Comparison of ENCODE assay signal across 24 cellular contexts in genomic region chr14:53640695-53641094, GRCh38.
DNase-seq lines count a peak whose midpoint lies in the region; ATAC-seq and TF ChIP-seq lines count a peak whose summit lies in the region.
"Had no signal": no experiment of that assay in that cellular context is flagged by ENCODE, and none has a peak within 500 bp of the region (broad histone marks: within the 10 kb centered on the region; RNA-seq: fewer than 3 reads in every experiment).

No MANE protein-coding gene starts in this region.

- H3K27ac ChIP-seq in IMR-90 (ENCODE audit: insufficient read depth, low read length) (no peak overlapping the region), brain microvascular endothelial cell (no peak overlapping the region), suprapubic skin (no peak overlapping the region)
- H3K27ac ChIP-seq: gastrocnemius medialis, parathyroid adenoma, right lobe of liver had no signal

- no CpG with 5 or more reads among the region's 4 CpGs for WGBS in IMR-90 (ENCODE audit: extremely low coverage in 2 of 2, insufficient read length in 1 of 2), 2 experiments
- WGBS in suprapubic skin: 38% methylated on average over 4 of the region's 4 CpGs

- no peak overlapping the region for H4K8ac ChIP-seq in IMR-90 (ENCODE audit: low read depth in 2 of 2, low read length in 2 of 2)

- H4K20me1 ChIP-seq in IMR-90 (ENCODE audit: insufficient read depth, low read length): no peaks in the 10 kb centered on the region

- no peaks in the 10 kb centered on the region for H3K9me1 ChIP-seq in IMR-90 (ENCODE audit: insufficient read depth, low read length)

- H3K27ac Mint-ChIP-seq in immature natural killer cell: no peak overlapping the region
- H3K27ac Mint-ChIP-seq: activated naive CD8-positive, alpha-beta T cell treated with anti-CD3 and anti-CD28 coated beads for 36 hours; natural killer cell had no signal

- peak overlapping the region; percentile 59; the same call in 1 of the 2 replicates for H3K18ac ChIP-seq in IMR-90 (ENCODE audit: low read depth, low read length)

- DNase-seq in Daoy (ENCODE audit: low read depth) (peak; percentile 28), IMR-90 (peak; percentile 75), brain microvascular endothelial cell (peak; percentile 75), kidney glomerular epithelial cell (lab: John Stamatoyannopoulos, UW) (peak; percentile 1), suprapubic skin (ENCODE audit: low spot score in 2 of 2) (no peak), immature natural killer cell (no peak), 8988T (no peak), NCI-H187 (lab: John Stamatoyannopoulos, UW) (no peak)
- DNase-seq: ACHN; activated CD4-positive, alpha-beta T cell treated with anti-CD3 and anti-CD28 coated beads, Interleukin-2, amount 50 U/mL, for 48 hours; activated CD4-positive, CD25-positive, alpha-beta regulatory T cell; activated CD8-positive, alpha-beta memory T cell treated with anti-CD3 and anti-CD28 coated beads, Interleukin-2, amount 50 U/mL, for 48 hours; activated naive CD8-positive, alpha-beta T cell treated with anti-CD3 and anti-CD28 coated beads for 36 hours; C1 segment of cervical spinal cord; caudate nucleus; DND-41; gastrocnemius medialis; GOT3; left cardiac atrium; natural killer cell; NCI-H1417; NCI-H510A treated with DMSO at 0.1 percent for 48 hours; right lobe of liver had no signal

- no peak for TF ChIP-seq CTCF in IMR-90 (conservative IDR thresholded peaks at IDR 0.05; ENCODE audit: low read depth, low read length)
- TF ChIP-seq CTCF in brain microvascular endothelial cell (IDR thresholded peaks at IDR 0.05; ENCODE audit: low read depth, low read length, missing control alignments): no peak
- no peak for TF ChIP-seq CTCF in suprapubic skin (IDR thresholded peaks at IDR 0.05)

- no peak overlapping the region for H4K91ac ChIP-seq in IMR-90 (ENCODE audit: insufficient read depth, low read depth, low read length)

- H3K4me3 Mint-ChIP-seq in immature natural killer cell: no peak overlapping the region
- H3K4me3 Mint-ChIP-seq: activated naive CD8-positive, alpha-beta T cell treated with anti-CD3 and anti-CD28 coated beads for 36 hours; natural killer cell had no signal

- H2BK5ac ChIP-seq in IMR-90 (ENCODE audit: low read depth, low read length, poor library complexity, severe bottlenecking): no peak overlapping the region

- ATAC-seq in IMR-90 (ENCODE audit: low read depth): peak; percentile 74
- ATAC-seq: gastrocnemius medialis, natural killer cell, right lobe of liver had no signal

- no peaks in the 10 kb centered on the region for H3K36me3 Mint-ChIP-seq in immature natural killer cell
- H3K36me3 Mint-ChIP-seq: activated naive CD8-positive, alpha-beta T cell treated with anti-CD3 and anti-CD28 coated beads for 36 hours; natural killer cell had no signal

- H3K4ac ChIP-seq in IMR-90 (ENCODE audit: low read depth, low read length): no peak overlapping the region

- H3K36me3 ChIP-seq in IMR-90 (ENCODE audit: control insufficient read depth, insufficient read depth, low read length) (no peaks in the 10 kb centered on the region), brain microvascular endothelial cell (replicated peaks) (no peaks in the 10 kb centered on the region), suprapubic skin (no peaks in the 10 kb centered on the region)
- H3K36me3 ChIP-seq: gastrocnemius medialis, right lobe of liver had no signal

- H3K9me3 ChIP-seq in IMR-90 (ENCODE audit: control insufficient read depth, insufficient read depth, low read length) (no peaks in the 10 kb centered on the region), suprapubic skin (no peaks in the 10 kb centered on the region)
- H3K9me3 ChIP-seq: gastrocnemius medialis, right lobe of liver had no signal

- H3K4me1 Mint-ChIP-seq in immature natural killer cell: no peaks in the 10 kb centered on the region
- H3K4me1 Mint-ChIP-seq: activated naive CD8-positive, alpha-beta T cell treated with anti-CD3 and anti-CD28 coated beads for 36 hours; natural killer cell had no signal

- peaks cover 2 to 28% (median 11%) of the 10 kb centered on the region in 6 donors for H3K9me3 Mint-ChIP-seq in immature natural killer cell

- 0 out of 3 replicates have a peak overlapping the region, but pooled peaks have one; percentile 21 for H2BK15ac ChIP-seq in IMR-90 (ENCODE audit: low read depth, low read length)

- H3K27me3 ChIP-seq in IMR-90 (ENCODE audit: control insufficient read depth, insufficient read depth, low read length) (peaks cover 9% of the 10 kb centered on the region), brain microvascular endothelial cell (replicated peaks) (no peaks in the 10 kb centered on the region), suprapubic skin (peaks cover 22% of the 10 kb centered on the region)
- H3K27me3 ChIP-seq: gastrocnemius medialis, right lobe of liver had no signal

- no peak for TF ChIP-seq EP300 in suprapubic skin (IDR thresholded peaks at IDR 0.05)

- no peak for TF ChIP-seq POLR2A in IMR-90 (IDR thresholded peaks at IDR 0.05; ENCODE audit: low read depth, low read length)
- TF ChIP-seq POLR2A in suprapubic skin (IDR thresholded peaks at IDR 0.05): no peak

- H2AFZ ChIP-seq in IMR-90 (replicated peaks; ENCODE audit: low read length, poor library complexity): no peak overlapping the region
- H2AFZ ChIP-seq: parathyroid adenoma had no signal

- CTCF ChIA-PET in IMR-90 (lab: Yijun Ruan, JAX): no interaction called here

- no peaks in the 10 kb centered on the region for H3K79me1 ChIP-seq in IMR-90 (ENCODE audit: low read depth in 1 of 2, low read length in 2 of 2)

- BruUV-seq in IMR-90 (replicated peaks; lab: Mats Ljungman, UMichigan): no TSS peak

- 0 out of 2 replicates have a peak overlapping the region, but pooled peaks have one; percentile 20 for H3K14ac ChIP-seq in IMR-90 (replicated peaks; ENCODE audit: low read depth, low read length)

- H3K4me3 ChIP-seq in IMR-90 (ENCODE audit: insufficient read depth, low read depth, low read length): no peak overlapping the region
- H3K4me3 ChIP-seq in brain microvascular endothelial cell (ENCODE audit: low read depth, low read length): no peak overlapping the region
- no peak overlapping the region for H3K4me3 ChIP-seq in suprapubic skin
- H3K4me3 ChIP-seq: gastrocnemius medialis, right lobe of liver had no signal

- no peak overlapping the region; the same call in 1 of the 2 replicates for H3K4me2 ChIP-seq in IMR-90 (ENCODE audit: low read depth, low read length)

- TF ChIP-seq RAD21 in IMR-90 (IDR thresholded peaks at IDR 0.05; ENCODE audit: low read length): no peak

- POLR2A ChIA-PET in IMR-90 (lab: Charles Lee; ENCODE audit: unreplicated experiment): interaction anchor here (0.6 kb wide), 1 partner anchor 13 kb away, joined by 4 read pairs; no protein-coding TSS in a partner anchor

- H3K4me1 ChIP-seq in IMR-90 (ENCODE audit: control insufficient read depth, insufficient read depth, low read length) (peaks cover 4% of the 10 kb centered on the region), suprapubic skin (no peaks in the 10 kb centered on the region)
- H3K4me1 ChIP-seq: gastrocnemius medialis, parathyroid adenoma, right lobe of liver had no signal

- 0 out of 2 replicates have a peak overlapping the region, but pooled peaks have one; percentile 41 for H4K5ac ChIP-seq in IMR-90 (ENCODE audit: low read depth, low read length)

- H2BK120ac ChIP-seq in IMR-90 (ENCODE audit: low read depth, low read length): no peak overlapping the region

- no peak overlapping the region for H2AK5ac ChIP-seq in IMR-90 (ENCODE audit: low read depth, low read length)

- no peak overlapping the region for H2AK9ac ChIP-seq in IMR-90 (replicated peaks; ENCODE audit: low read depth, low read length, poor library complexity)

- no peak overlapping the region for H3K23ac ChIP-seq in IMR-90 (ENCODE audit: low read depth, low read length)

- in situ Hi-C loops in IMR-90 (cut with MboI; ENCODE audit: low sequenced_read_pairs): no loop called here
- in situ Hi-C loops in brain microvascular endothelial cell (cut with HindIII; ENCODE audit: low pct_ligation_motif_present, low sequenced_read_pairs): no loop called here

- intact Hi-C loops in IMR-90 (cut with micrococcal nuclease): loop anchor here (10.0 kb wide), 1 partner anchor 694 kb away; no protein-coding TSS in a partner anchor

- dilution Hi-C loops in IMR-90 (cut with HindIII; ENCODE audit: low sequenced_read_pairs, unreplicated experiment): no loop called here

- H3K9ac ChIP-seq in IMR-90 (ENCODE audit: low read depth, low read length): no peak overlapping the region
- H3K9ac ChIP-seq: parathyroid adenoma had no signal

- H2BK20ac ChIP-seq in IMR-90 (ENCODE audit: low read depth, low read length): no peak overlapping the region

- H3K56ac ChIP-seq in IMR-90 (ENCODE audit: extremely low read depth, insufficient read depth, low read length): no peak overlapping the region; the same call in 1 of the 2 replicates

- peaks cover 0 to 9% (median 0%) of the 10 kb centered on the region in 3 donors for H3K27me3 Mint-ChIP-seq in immature natural killer cell (ENCODE audit: low read depth in 3 of 3)

TF ChIP-seq in IMR-90, 13 proteins besides CTCF, POLR2A, EP300 and RAD21 (continues in another document):
- no peak for TF ChIP-seq NFE2L2 (IDR thresholded peaks at IDR 0.05; ENCODE audit: low read depth, low read length)
- no peak for TF ChIP-seq MAZ (IDR thresholded peaks at IDR 0.05; ENCODE audit: borderline replicate concordance, low read depth, low read length)
- TF ChIP-seq MAFK (IDR thresholded peaks at IDR 0.05; ENCODE audit: low read depth, low read length): no peak
- no peak for TF ChIP-seq SMC3 (IDR thresholded peaks at IDR 0.05; ENCODE audit: low read depth, low read length)
- TF ChIP-seq MXI1 (IDR thresholded peaks at IDR 0.05; ENCODE audit: borderline replicate concordance, low read depth, low read length): no peak
- no peak for TF ChIP-seq RCOR1 (IDR thresholded peaks at IDR 0.05; ENCODE audit: insufficient replicate concordance, low read length)
- no peak for TF ChIP-seq ELK1 (IDR thresholded peaks at IDR 0.05; ENCODE audit: borderline replicate concordance, low read depth, low read length)
- TF ChIP-seq FOS (IDR thresholded peaks at IDR 0.05; ENCODE audit: low read depth, low read length): no peak
- no peak for TF ChIP-seq CHD1 (IDR thresholded peaks at IDR 0.05; ENCODE audit: low read depth, low read length)

Comparison
In these comparisons a context has a peak if more than half of its experiments do, and no peak if none do; other contexts are left out.
1. DNase-seq: peak in Daoy (single experiment), IMR-90 (single experiment), brain microvascular endothelial cell (single experiment) and kidney glomerular epithelial cell (single experiment); none in suprapubic skin (0 of 2), immature natural killer cell (0 of 3), 8988T (single experiment) and NCI-H187 (0 of 2).